ENCODE assay signal across 13 cellular contexts in genomic region chr9:115115924-115116323, GRCh38. TPM values are rescaled to one million over a fixed set of nuclear protein-coding genes. Genes with fewer than 3 reads are reported as not detected.
DNase-seq lines count a peak whose midpoint lies in the region; ATAC-seq and TF ChIP-seq lines count a peak whose summit lies in the region.
"Had no signal": no experiment of that assay in that cellular context is flagged by ENCODE, and none has a peak within 500 bp of the region (broad histone marks: within the 10 kb centered on the region; RNA-seq: fewer than 3 reads in every experiment).

No MANE protein-coding gene starts in this region.

- H3K18ac ChIP-seq in trophoblast cell (ENCODE audit: low read length) = no peak overlapping the region

- no peak overlapping the region for H4K91ac ChIP-seq in trophoblast cell (ENCODE audit: low read depth, low read length)

- H2AFZ ChIP-seq in PC-3 (ENCODE audit: low read length) (no peak overlapping the region), trophoblast cell (ENCODE audit: insufficient read depth, low read length, poor library complexity) (no peak overlapping the region)

- peaks cover 19% of the 10 kb centered on the region for H3K79me1 ChIP-seq in trophoblast cell (ENCODE audit: low read length)

- no peak for TF ChIP-seq POLR2A in esophagus muscularis mucosa (IDR thresholded peaks at IDR 0.05; ENCODE audit: low read depth)

- no peak for TF ChIP-seq EP300 in esophagus muscularis mucosa (IDR thresholded peaks at IDR 0.05)

- peak; percentile 23 for ATAC-seq in PC-3
- no peak for ATAC-seq in HG03354 (IDR thresholded peaks at IDR 0.05; ENCODE audit: poor library complexity, severe bottlenecking, unreplicated experiment)
- no peak for ATAC-seq in HG03342 (IDR thresholded peaks at IDR 0.05; ENCODE audit: unreplicated experiment)
- ATAC-seq: activated CD8-positive, alpha-beta T cell treated with anti-CD3 and anti-CD28 coated beads for 36 hours had no signal

- H3K9ac ChIP-seq in PC-3 (ENCODE audit: low read length) (peak overlapping the region; percentile 79), trophoblast cell (ENCODE audit: low read length) (no peak overlapping the region)

- no peaks in the 10 kb centered on the region for H3F3A ChIP-seq in PC-3 (ENCODE audit: low read length, unreplicated experiment)

- H3K9me2 ChIP-seq in PC-3 (replicated peaks; ENCODE audit: low read length) = no peaks in the 10 kb centered on the region

- intact Hi-C loops in PC-3 (cut with micrococcal nuclease) = loop anchor here (5.0 to 10.0 kb wide), 4 partner anchors 91 to 381 kb away; no protein-coding TSS in a partner anchor
- intact Hi-C loops in esophagus muscularis mucosa (cut with DNase I) = loop anchor here (5.0 to 10.0 kb wide), 2 partner anchors 99 to 409 kb away; no protein-coding TSS in a partner anchor

- H3K23ac ChIP-seq in trophoblast cell (ENCODE audit: low read length) = no peak overlapping the region

- peak; percentile 86 for DNase-seq in Daoy (ENCODE audit: low read depth)
- DNase-seq in PC-3 = peak; percentile 87
- peak; percentile 3 for DNase-seq in esophagus muscularis mucosa (ENCODE audit: extremely low spot score)
- peak in 1 of 2 donors; percentile 50 for DNase-seq in trophoblast cell
- DNase-seq in central memory CD4-positive, alpha-beta T cell = no peak
- no peak for DNase-seq in mucosa of gallbladder (ENCODE audit: low spot score)
- DNase-seq: activated CD8-positive, alpha-beta T cell treated with anti-CD3 and anti-CD28 coated beads for 36 hours; naive B cell; stimulated activated CD4-positive, alpha-beta T cell treated with anti-CD3 and anti-CD28 coated beads, Interleukin-2, amount 100 ng/mL, for 24 hours had no signal

- H3K36me3 ChIP-seq in PC-3 (ENCODE audit: low read depth, low read length) (no peaks in the 10 kb centered on the region), esophagus muscularis mucosa (peaks cover 0 to 7% (median 3%) of the 10 kb centered on the region in 4 donors), trophoblast cell (ENCODE audit: control insufficient read depth in 1 of 2, insufficient read depth in 2 of 2, low read length in 2 of 2) (peaks cover 4 to 8% of the 10 kb centered on the region in 2 experiments)

- no TSS peak for BruUV-seq in PC-3 (replicated peaks; lab: Mats Ljungman, UMichigan)

- H3K4ac ChIP-seq in trophoblast cell (ENCODE audit: low read depth, low read length) = no peak overlapping the region

- H3K9me3 ChIP-seq in PC-3 (ENCODE audit: low read length) = no peaks in the 10 kb centered on the region
- H3K9me3 ChIP-seq in esophagus muscularis mucosa = no peaks in the 10 kb centered on the region
- H3K9me3 ChIP-seq in trophoblast cell (ENCODE audit: insufficient read depth, low read depth, low read length) = no peaks in the 10 kb centered on the region
- H3K9me3 ChIP-seq: tibial nerve had no signal

- no peak overlapping the region for H4K8ac ChIP-seq in trophoblast cell (ENCODE audit: low read depth, low read length)

- H3K4me2 ChIP-seq in PC-3 (ENCODE audit: low read length) = peak overlapping the region; percentile 99
- peak overlapping the region; percentile 62 for H3K4me2 ChIP-seq in trophoblast cell (ENCODE audit: low read length)

- no peak overlapping the region for H4K12ac ChIP-seq in trophoblast cell (ENCODE audit: low read depth, low read length)

- no peak overlapping the region for H2BK5ac ChIP-seq in trophoblast cell (ENCODE audit: low read depth, low read length, poor library complexity)

- H2AK5ac ChIP-seq in trophoblast cell (ENCODE audit: low read length) = no peak overlapping the region

- no peaks in the 10 kb centered on the region for H4K20me1 ChIP-seq in PC-3 (ENCODE audit: low read length)

- POLR2A ChIA-PET in PC-3 (lab: Charles Lee; ENCODE audit: unreplicated experiment) = interaction anchor here (0.6 kb wide), 1 partner anchor 78 kb away, joined by 3 read pairs; no protein-coding TSS in a partner anchor

- H2BK120ac ChIP-seq in trophoblast cell (ENCODE audit: insufficient read depth, low read length, poor library complexity) = no peak overlapping the region

- H3K79me2 ChIP-seq in PC-3 (ENCODE audit: low read length) = peaks cover 10% of the 10 kb centered on the region
- peaks cover 2% of the 10 kb centered on the region for H3K79me2 ChIP-seq in trophoblast cell (ENCODE audit: control insufficient read depth, insufficient read depth, low read length, poor library complexity)

- TF ChIP-seq CTCF in PC-3 (conservative IDR thresholded peaks at IDR 0.05; ENCODE audit: low read depth, low read length) (no peak), esophagus muscularis mucosa (IDR thresholded peaks at IDR 0.05) (no peak)

- H3K4me3 ChIP-seq in PC-3 (ENCODE audit: low read length) (peak overlapping the region; percentile 75), esophagus muscularis mucosa (peak overlapping the region; percentile 53 to 69 (median 59)), trophoblast cell (ENCODE audit: low read depth, low read length) (no peak overlapping the region)

- no peak overlapping the region for H2BK12ac ChIP-seq in trophoblast cell (ENCODE audit: low read length)

- no peak overlapping the region for H3K14ac ChIP-seq in trophoblast cell (ENCODE audit: low read length)

- H3K27me3 ChIP-seq in PC-3 (ENCODE audit: low read length) (no peaks in the 10 kb centered on the region), esophagus muscularis mucosa (no peaks in the 10 kb centered on the region), trophoblast cell (ENCODE audit: insufficient read depth, low read length) (no peaks in the 10 kb centered on the region)

- CTCF ChIA-PET in PC-3 (lab: Charles Lee) = no interaction called here

- H3K27ac ChIP-seq in PC-3 (ENCODE audit: low read length) = peak overlapping the region; percentile 90
- H3K27ac ChIP-seq in esophagus muscularis mucosa (replicated peaks in 1 of 4) = peak overlapping the region; percentile 90 to 92 (median 91)
- no peak overlapping the region for H3K27ac ChIP-seq in trophoblast cell (ENCODE audit: low read depth, low read length)
- H3K27ac ChIP-seq: HL-60 had no signal

- H3K4me1 ChIP-seq in PC-3 (ENCODE audit: insufficient read depth, low read length) = peaks cover 51% of the 10 kb centered on the region
- peaks cover 12 to 77% (median 45%) of the 10 kb centered on the region in 4 donors for H3K4me1 ChIP-seq in esophagus muscularis mucosa
- H3K4me1 ChIP-seq in trophoblast cell (ENCODE audit: control insufficient read depth in 1 of 2, insufficient read depth in 2 of 2, low read length in 2 of 2) = peaks cover 12 to 26% of the 10 kb centered on the region in 2 experiments

- 32% methylated on average over 1 of the region's 1 CpG for WGBS in esophagus muscularis mucosa
- WGBS in trophoblast cell (ENCODE audit: extremely low coverage, insufficient coverage, insufficient read length) = no CpG with 5 or more reads among the region's 1 CpG

RNA-seq across cellular contexts. Expression of gene TNC, which starts 2.0 kb away (rescaled TPM):
- total RNA-seq in Daoy (2014; rRNA removed; shearing (Covaris generic)) = 133 and 159 TPM in 2 replicates
- 60.1 and 71.0 TPM in 2 replicates for total RNA-seq in PC-3 (2014; rRNA removed)
- total RNA-seq in esophagus muscularis mucosa = 100 to 1,000 TPM; 216 to 576 (median 478) TPM
- 111 and 117 TPM in 2 replicates for polyA plus RNA-seq in trophoblast cell (2013)
- 29.4 TPM for total RNA-seq in mucosa of gallbladder

Comparison
In these comparisons a context has a peak if more than half of its experiments do, and no peak if none do; other contexts are left out.
1. DNase-seq: peak in Daoy (single experiment), PC-3 (single experiment) and esophagus muscularis mucosa (single experiment); none in central memory CD4-positive, alpha-beta T cell (single experiment) and mucosa of gallbladder (single experiment).